ENCODE assay signal across 8 cellular contexts in the genomic region with DNA sequence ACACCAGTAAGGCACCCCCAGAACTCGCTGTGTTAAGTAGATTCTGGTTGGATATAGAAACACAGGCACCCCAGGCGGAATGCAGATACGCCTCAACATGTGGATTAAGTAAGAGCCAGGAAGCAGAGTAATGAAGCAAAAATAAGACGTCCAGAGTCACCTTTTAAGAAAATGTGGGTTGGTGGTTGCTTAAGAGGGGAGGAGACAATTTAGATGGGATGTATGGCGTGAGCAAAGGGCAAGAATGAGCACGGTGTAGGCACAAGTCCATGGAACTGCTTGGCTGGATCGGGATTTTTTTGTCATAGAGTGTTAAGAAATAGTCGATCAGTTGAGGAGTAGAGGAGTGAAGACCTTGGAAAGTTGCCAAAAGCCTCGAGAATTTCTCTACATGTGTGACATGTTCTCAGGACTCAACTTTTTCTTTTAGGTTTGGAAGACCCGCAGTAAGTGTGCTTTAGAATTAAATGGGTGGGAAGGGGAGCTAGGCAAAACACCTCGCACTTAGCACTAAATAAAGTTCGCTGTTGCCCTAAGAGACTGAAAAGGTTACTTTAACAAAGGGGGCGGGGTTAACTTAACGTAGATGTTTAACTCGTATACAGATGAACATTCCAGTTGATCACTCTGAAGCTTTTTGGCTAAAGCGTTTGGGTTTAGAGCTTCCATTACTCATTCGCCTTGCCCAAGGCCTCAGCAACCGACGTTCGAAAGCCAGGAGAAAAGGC. TPM values are rescaled to one million over a fixed set of nuclear protein-coding genes. Genes with fewer than 3 reads are reported as not detected.
DNase-seq lines count a peak whose midpoint lies in the region; ATAC-seq, FAIRE-seq and TF ChIP-seq lines count a peak whose summit lies in the region.

No MANE protein-coding gene starts in this region.

- peak overlapping the region; percentile 97 for H3K4me3 Mint-ChIP-seq in activated T-cell treated with anti-CD3 and anti-CD28 coated beads, Interleukin-2, amount 50 U/mL, for 24 hours

- peak overlapping the region; percentile 99 for H3K27ac Mint-ChIP-seq in activated T-cell treated with anti-CD3 and anti-CD28 coated beads, Interleukin-2, amount 50 U/mL, for 24 hours

- H3K36me3 Mint-ChIP-seq in activated T-cell treated with anti-CD3 and anti-CD28 coated beads, Interleukin-2, amount 50 U/mL, for 24 hours (ENCODE audit: low read depth), result peaks cover 36% of the 10 kb centered on the region

- no peaks in the 10 kb centered on the region for H3K27me3 ChIP-seq in SU-DHL-6 (ENCODE audit: low read length)
- H3K27me3 ChIP-seq in gastroesophageal sphincter, result no peaks in the 10 kb centered on the region
- H3K27me3 ChIP-seq in small intestine (ENCODE audit: control insufficient read depth in 2 of 2, insufficient read depth in 2 of 2, low read length in 2 of 2), result no peaks in the 10 kb centered on the region

- peak overlapping the region; percentile 65 for H3K4me3 ChIP-seq in SU-DHL-6 (ENCODE audit: insufficient read depth, low read length, poor library complexity, severe bottlenecking)
- peak overlapping the region; percentile 38 to 96 for H3K4me3 ChIP-seq in gastroesophageal sphincter
- H3K4me3 ChIP-seq in small intestine (ENCODE audit: low read depth in 1 of 2, low read length in 2 of 2), result peak overlapping the region in 1 of 2 donors; percentile 15

- WGBS in gastroesophageal sphincter (ENCODE audit: low coverage in 1 of 2), 2 donors, result 42 to 52% methylated on average over 11 to 16 of the region's 20 CpGs
- 34 to 40% (median 34%) methylated on average over 20 of the region's 20 CpGs for WGBS in small intestine, 3 donors

- no peak for DNase-seq in activated T-cell treated with anti-CD3 and anti-CD28 coated beads, Interleukin-2, amount 50 U/mL, for 24 hours
- DNase-seq in activated T-cell treated with anti-CD3 and anti-CD28 coated beads, Interleukin-2, amount 50 U/mL, for 1 hour, result no peak
- DNase-seq in small intestine, result no peak
- no peak for DNase-seq in HPDE6-E6E7 (ENCODE audit: extremely low spot score)
- DNase-seq in activated gamma-delta T cell treated with Interleukin-2 at 50 U/mL for 16 hours, result no peak

- no peak for FAIRE-seq in small intestine (lab: Jason Lieb, UNC)

- H3K4me1 ChIP-seq in gastroesophageal sphincter (peaks cover 0 to 32% (median 13%) of the 10 kb centered on the region in 3 donors), small intestine (ENCODE audit: control insufficient read depth in 2 of 2, insufficient read depth in 1 of 2, low read depth in 1 of 2, low read length in 1 of 2) (no peaks in the 10 kb centered on the region)

- 0 out of 2 replicates have a peak, but pooled peaks cover 6% of the 10 kb centered on the region for H4K20me1 ChIP-seq in SU-DHL-6 (ENCODE audit: low read depth, low read length)

- H3K9me3 Mint-ChIP-seq in activated T-cell treated with anti-CD3 and anti-CD28 coated beads, Interleukin-2, amount 50 U/mL, for 24 hours, result no peaks in the 10 kb centered on the region

- H3K9me2 ChIP-seq in SU-DHL-6 (replicated peaks; ENCODE audit: insufficient read depth, low read length), result no peaks in the 10 kb centered on the region

- peak overlapping the region; percentile 90 for H2AFZ ChIP-seq in SU-DHL-6 (ENCODE audit: low read depth, low read length, severe bottlenecking)

- H3K4me1 Mint-ChIP-seq in activated T-cell treated with anti-CD3 and anti-CD28 coated beads, Interleukin-2, amount 50 U/mL, for 24 hours (ENCODE audit: low read depth), result peaks cover 37% of the 10 kb centered on the region

- no peaks in the 10 kb centered on the region for H3K79me2 ChIP-seq in SU-DHL-6 (ENCODE audit: insufficient read depth, low read length)

- H3K27me3 Mint-ChIP-seq in activated T-cell treated with anti-CD3 and anti-CD28 coated beads, Interleukin-2, amount 50 U/mL, for 24 hours, result no peaks in the 10 kb centered on the region

- TF ChIP-seq EP300 in gastroesophageal sphincter (IDR thresholded peaks at IDR 0.05), result no peak

- ATAC-seq in gastroesophageal sphincter (no peak), HG03460 (IDR thresholded peaks at IDR 0.05; ENCODE audit: unreplicated experiment) (no peak)

- no peaks in the 10 kb centered on the region for H3K36me3 ChIP-seq in SU-DHL-6 (ENCODE audit: low read length)
- H3K36me3 ChIP-seq in gastroesophageal sphincter, result no peaks in the 10 kb centered on the region
- no peaks in the 10 kb centered on the region for H3K36me3 ChIP-seq in small intestine (ENCODE audit: control insufficient read depth in 2 of 2, insufficient read depth in 2 of 2, low read length in 2 of 2)

- TF ChIP-seq POLR2A in gastroesophageal sphincter (IDR thresholded peaks at IDR 0.05), result no peak

- peak overlapping the region; percentile 73 for H3K9ac ChIP-seq in SU-DHL-6 (ENCODE audit: low read length)

- H3K4me2 ChIP-seq in SU-DHL-6 (ENCODE audit: low read depth, low read length, poor library complexity, severe bottlenecking), result peak overlapping the region; percentile 76

- TF ChIP-seq CTCF in SU-DHL-6 (IDR thresholded peaks at IDR 0.05; ENCODE audit: insufficient read depth, low read length, poor library complexity, severe bottlenecking) (no peak), gastroesophageal sphincter (IDR thresholded peaks at IDR 0.05) (no peak)

- H3F3A ChIP-seq in SU-DHL-6 (ENCODE audit: insufficient read depth), result peaks cover 15% of the 10 kb centered on the region; the same call in 1 of the 2 replicates

- H3K9me3 ChIP-seq in SU-DHL-6 (ENCODE audit: insufficient read depth, low read length) (no peaks in the 10 kb centered on the region), gastroesophageal sphincter (no peaks in the 10 kb centered on the region), small intestine (ENCODE audit: control insufficient read depth, low read depth) (no peaks in the 10 kb centered on the region)

- H3K27ac ChIP-seq in SU-DHL-6 (ENCODE audit: low read depth, low read length), result no peak overlapping the region
- peak overlapping the region; percentile 73 to 100 (median 100) for H3K27ac ChIP-seq in gastroesophageal sphincter
- H3K27ac ChIP-seq in small intestine (ENCODE audit: low read depth in 1 of 2, low read length in 1 of 2), result peak overlapping the region; percentile 4 to 100

RNA-seq across cellular contexts. Expression of a gene that starts 0.7 kb away (rescaled TPM):
- total RNA-seq in gastroesophageal sphincter, result 10 to 100 TPM in 1 of 4 donors, 1 to 10 TPM in 3; 7.1 to 14.6 (median 9.5) TPM
- polyA plus RNA-seq in small intestine, result 10 to 100 TPM in 1 of 3 donors, 1 to 10 TPM in 1, under 1 TPM in 1; 0.89 to 13.3 (median 1.4) TPM
